In genomic region chr15:34334676-34335075, GRCh38 we compare ENCODE assay signal across 1 cellular context.
TF ChIP-seq lines count a peak whose summit lies in the region.

No MANE protein-coding gene starts in this region.

TF ChIP-seq in SK-N-SH treated with all-trans-retinoic acid at 6 μM for 48 hours, 23 proteins besides CTCF, POLR2A, EP300 and RAD21 (continued from another document):
- TF ChIP-seq PATZ1 (CRISPR knock-in tag; IDR thresholded peaks at IDR 0.05; ENCODE audit: borderline replicate concordance) (no peak), CSRNP3 (CRISPR knock-in tag; IDR thresholded peaks at IDR 0.05) (no peak), GLIS3 (CRISPR knock-in tag; IDR thresholded peaks at IDR 0.05) (no peak), CSDC2 (CRISPR knock-in tag; IDR thresholded peaks at IDR 0.05) (no peak)
